Comparison of ENCODE assay signal across 31 cellular contexts in the genomic region with DNA sequence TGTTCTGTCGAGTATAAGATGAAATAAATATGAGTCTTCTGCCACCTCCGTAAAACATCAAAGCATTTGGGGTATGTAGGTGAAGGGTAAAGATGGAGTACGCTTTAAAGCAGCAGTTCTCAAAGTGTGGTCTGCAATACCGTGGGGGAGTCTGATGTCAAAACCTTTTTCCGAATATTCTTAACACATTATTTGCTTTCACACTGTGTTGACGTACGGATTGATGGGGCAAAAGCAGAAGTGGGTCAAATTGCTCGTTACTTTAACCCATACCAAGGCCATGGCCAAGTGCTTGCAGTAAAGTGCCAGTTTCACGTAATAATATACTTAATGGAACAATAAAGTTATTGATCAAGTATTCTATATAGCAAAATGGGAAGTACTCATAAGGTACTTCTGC. TPM values are rescaled to one million over a fixed set of nuclear protein-coding genes. Genes with fewer than 3 reads are reported as not detected.
A peak's percentile ranks its signal among the peaks of the same experiment; 100 is the strongest.
DNase-seq lines count a peak whose midpoint lies in the region; ATAC-seq, FAIRE-seq and TF ChIP-seq lines count a peak whose summit lies in the region.
"Had no signal": no experiment of that assay in that cellular context is flagged by ENCODE, and none has a peak within 500 bp of the region (broad histone marks: within the 10 kb centered on the region; RNA-seq: fewer than 3 reads in every experiment).

No MANE protein-coding gene starts in this region.

- no peak for DNase-seq in T-helper 2 cell treated with Interferon-gamma antibody and Interleukin-4, amounts not matched to agents 5 μg/mL and 100 μg/mL, for 36 hours (ENCODE audit: low spot score)
- DNase-seq in T-helper 2 cell (no peak), NOMO-1 (lab: John Stamatoyannopoulos, UW; ENCODE audit: unreplicated experiment in 2 of 2) (peak; percentile 80 to 94), K562 (ENCODE audit: extremely low read depth in 1 of 4, low spot score in 3 of 4) (no peak), substantia nigra (lab: John Stamatoyannopoulos, UW) (no peak), NCI-H82 treated with DMSO at 0.1 percent for 48 hours (lab: John Stamatoyannopoulos, UW; ENCODE audit: unreplicated experiment) (no peak), NCI-H748 treated with DMSO at 0.1 percent for 48 hours (lab: John Stamatoyannopoulos, UW) (no peak)
- DNase-seq in effector CD8-positive, alpha-beta T cell (lab: John Stamatoyannopoulos, UW), result no peak
- DNase-seq: activated CD4-positive, alpha-beta T cell treated with anti-CD3 and anti-CD28 coated beads for 48 hours; activated CD8-positive, alpha-beta memory T cell treated with anti-CD3 and anti-CD28 coated beads for 24 hours; activated T-cell treated with anti-CD3 and anti-CD28 coated beads for 4 hours; anterior cingulate cortex; KG1; mesenchymal stem cell; MG63; NCI-H1436; NCI-H2081 treated with DMSO at 0.1 percent for 48 hours; NCI-H345; pancreas; small intestine; stimulated activated naive CD8-positive, alpha-beta T cell treated with anti-CD3 and anti-CD28 coated beads, Interleukin-15, amount 100 ng/mL, for 72 hours; thyroid gland had no signal

- no peak for TF ChIP-seq RAD21 in K562 (CRISPR knock-in tag; conservative IDR thresholded peaks at IDR 0.05 in 1 of 2, IDR thresholded peaks at IDR 0.05 in 1 of 2)

- no TSS peak for BruUV-seq in K562 (replicated peaks; lab: Mats Ljungman, UMichigan)

- H3K79me2 ChIP-seq in K562 (ENCODE audit: control insufficient read depth, insufficient read depth, low read length), result peaks cover 93% of the 10 kb centered on the region

- in situ Hi-C loops in K562 (cut with MboI), result no loop called here

- POLR2A ChIA-PET in K562 (lab: Yijun Ruan, JAX), result no interaction called here

- TF ChIP-seq POLR2A in K562 (conservative IDR thresholded peaks at IDR 0.05), result no peak

- H3K27ac ChIP-seq in K562 (ENCODE audit: extremely low read depth, low read depth, low read length) (no peak overlapping the region), substantia nigra (ENCODE audit: low read depth, low read length, poor library complexity, severe bottlenecking) (peak overlapping the region; percentile 1)
- H3K27ac ChIP-seq: pancreas, right atrium auricular region, thyroid gland had no signal

- peaks cover 25% of the 10 kb centered on the region; the same call in 2 of the 3 replicates for H3K36me3 ChIP-seq in K562 (ENCODE audit: control insufficient read depth, insufficient read depth, low read length)
- H3K36me3 ChIP-seq: pancreas, thyroid gland had no signal

- ATAC-seq in K562, result no peak
- ATAC-seq: activated naive CD4-positive, alpha-beta T cell treated with anti-CD3 and anti-CD28 coated beads, Interleukin-2, amount 50 U/mL, for 72 hours; left lobe of liver; pancreas; Right ventricle myocardium inferior; stimulated activated naive CD8-positive, alpha-beta T cell treated with anti-CD3 and anti-CD28 coated beads, Interleukin-15, amount 100 ng/mL, for 72 hours had no signal

- peaks cover 51% of the 10 kb centered on the region for H3K36me3 Mint-ChIP-seq in T-helper 2 cell treated with Interferon-gamma antibody and Interleukin-4, amounts not matched to agents 5 μg/mL and 100 μg/mL, for 36 hours (ENCODE audit: low read depth)

- no peaks in the 10 kb centered on the region for H3K27me3 Mint-ChIP-seq in T-helper 2 cell treated with Interferon-gamma antibody and Interleukin-4, amounts not matched to agents 5 μg/mL and 100 μg/mL, for 36 hours (ENCODE audit: low read depth)
- H3K27me3 Mint-ChIP-seq: stimulated activated naive CD8-positive, alpha-beta T cell treated with anti-CD3 and anti-CD28 coated beads, Interleukin-15, amount 100 ng/mL, for 72 hours had no signal

- H3K27me3 ChIP-seq in K562 (ENCODE audit: control insufficient read depth in 2 of 2, insufficient read depth in 2 of 2, low read length in 2 of 2), result no peaks in the 10 kb centered on the region
- H3K27me3 ChIP-seq: MG63, pancreas, right atrium auricular region, thyroid gland had no signal

- peaks cover 27% of the 10 kb centered on the region for H3K4me1 Mint-ChIP-seq in T-helper 2 cell treated with Interferon-gamma antibody and Interleukin-4, amounts not matched to agents 5 μg/mL and 100 μg/mL, for 36 hours (ENCODE audit: low read depth)

- H3K9me3 ChIP-seq in K562 (replicated peaks; ENCODE audit: control insufficient read depth, insufficient read depth, low read depth, low read length), result peaks cover 12% of the 10 kb centered on the region
- H3K9me3 ChIP-seq: pancreas, thyroid gland had no signal

- no peaks in the 10 kb centered on the region for H3K9me1 ChIP-seq in K562 (ENCODE audit: control insufficient read depth, insufficient read depth, low read length)

- no peak overlapping the region for H3K9ac ChIP-seq in K562 (ENCODE audit: insufficient read depth in 1 of 2, low read depth in 2 of 2, low read length in 2 of 2)

- WGBS in K562 (ENCODE audit: insufficient coverage, low coverage, missing lambda C conversion rate), result 83% methylated on average over 9 of the region's 9 CpGs

- FAIRE-seq in K562 (lab: Jason Lieb, UNC), result no peak
- FAIRE-seq: A204.1, bronchial epithelial cell, GM12892, HTR-8/SVneo, islet of Langerhans, pancreas, small intestine had no signal

- intact Hi-C loops in K562 (cut with micrococcal nuclease), result no loop called here

- TF ChIP-seq EP300 in K562 (IDR thresholded peaks at IDR 0.05; ENCODE audit: low read length), result no peak

- no peaks in the 10 kb centered on the region for H3K4me1 ChIP-seq in K562 (replicated peaks in 1 of 2; ENCODE audit: control insufficient read depth in 2 of 2, insufficient read depth in 2 of 2, low read length in 2 of 2)

- no peak overlapping the region for H2AFZ ChIP-seq in K562 (ENCODE audit: low read depth, low read length)

- CTCF ChIA-PET in K562 (lab: Yijun Ruan, JAX; ENCODE audit: low intra/inter-chr PET ratio), result no interaction called here

- H3K9me3 Mint-ChIP-seq in T-helper 2 cell treated with Interferon-gamma antibody and Interleukin-4, amounts not matched to agents 5 μg/mL and 100 μg/mL, for 36 hours, result peaks cover 8% of the 10 kb centered on the region

- peak overlapping the region; percentile 4 for H3K27ac Mint-ChIP-seq in T-helper 2 cell treated with Interferon-gamma antibody and Interleukin-4, amounts not matched to agents 5 μg/mL and 100 μg/mL, for 36 hours
- H3K27ac Mint-ChIP-seq: activated naive CD4-positive, alpha-beta T cell treated with anti-CD3 and anti-CD28 coated beads, Interleukin-2, amount 50 U/mL, for 72 hours; stimulated activated naive CD8-positive, alpha-beta T cell treated with anti-CD3 and anti-CD28 coated beads, Interleukin-15, amount 100 ng/mL, for 72 hours had no signal

- H3K4me2 ChIP-seq in K562 (ENCODE audit: insufficient read depth, low read length), result no peak overlapping the region

- TF ChIP-seq CTCF in K562 (IDR thresholded peaks at IDR 0.05 in 2 of 3, conservative IDR thresholded peaks at IDR 0.05 in 1 of 3; ENCODE audit: insufficient read depth in 2 of 3, low read depth in 1 of 3, low read length in 3 of 3), result no peak

- H3K4me3 Mint-ChIP-seq in T-helper 2 cell treated with Interferon-gamma antibody and Interleukin-4, amounts not matched to agents 5 μg/mL and 100 μg/mL, for 36 hours, result no peak overlapping the region
- H3K4me3 Mint-ChIP-seq: stimulated activated naive CD8-positive, alpha-beta T cell treated with anti-CD3 and anti-CD28 coated beads, Interleukin-15, amount 100 ng/mL, for 72 hours had no signal

- H3K4me3 ChIP-seq in K562, result no peak overlapping the region
- H3K4me3 ChIP-seq: MG63, pancreas, right atrium auricular region, thyroid gland had no signal

- H4K20me1 ChIP-seq in K562 (replicated peaks; ENCODE audit: control insufficient read depth, insufficient read depth, low read length), result no peaks in the 10 kb centered on the region

TF ChIP-seq in K562, 482 proteins besides CTCF, POLR2A, EP300 and RAD21 (continues in another document):
- no peak for TF ChIP-seq IRF2 (CRISPR knock-in tag; IDR thresholded peaks at IDR 0.05)

RNA-seq across cellular contexts. Expression of a gene that starts 36.3 kb away (rescaled TPM):
- total RNA-seq in K562 (2011; cell fraction: chromatin; rRNA removed; ENCODE audit: low replicate concordance), result 19.6 and 55.8 TPM in 2 replicates
- total RNA-seq in K562 (2011; cell fraction: nucleolus; rRNA removed), result 12.2 and 16.4 TPM in 2 replicates
- 19.9 and 25.7 TPM in 2 replicates for total RNA-seq in K562 (2011; cell fraction: nucleoplasm; rRNA removed)
- 19.8 and 24.6 TPM in 2 replicates for total RNA-seq in K562 (2014; rRNA removed)
- total RNA-seq in K562 (2014; rRNA removed; fragmentation: Illumina TruSeq; extraction: Trizol), result 35.9 and 39.9 TPM in 2 replicates
- total RNA-seq in K562 (2015; rRNA removed; fragmentation: Illumina TruSeq; extraction: Trizol), result 35.7 and 35.8 TPM in 2 replicates
- total RNA-seq in K562 (2021), result 72.4 and 72.7 TPM in 2 replicates
- polyA plus RNA-seq in K562 (2011; rRNA removed), result 56.4 and 61.8 TPM in 2 replicates
- polyA plus RNA-seq in K562 (2011; cell fraction: cytosol; rRNA removed), result 23.9 and 40.1 TPM in 2 replicates
- 11.1 and 11.9 TPM in 2 replicates for polyA plus RNA-seq in K562 (2011; cell fraction: nucleus; rRNA removed)
- 35.3 and 75.5 TPM in 2 replicates for polyA plus RNA-seq in K562 (2012)
- 58.7 and 68.4 TPM in 2 replicates for polyA plus RNA-seq in K562 (2014; fragmentation: Illumina TruSeq; extraction: Trizol)
- 10 to 100 TPM; 13.2 to 18.6 TPM for polyA plus RNA-seq in K562 (2014; fragmentation: Nextera tagmentation; extraction: Ambion mirVana)
- 26.6 and 26.7 TPM in 2 replicates for polyA plus RNA-seq in K562 (2014; rRNA removed)
- 183 and 200 TPM in 2 replicates for polyA minus RNA-seq in K562 (2011; rRNA and poly(A)+ RNA removed)
- polyA minus RNA-seq in K562 (2011; cell fraction: cytosol; rRNA and poly(A)+ RNA removed), result 88.9 and 95.5 TPM in 2 replicates
- polyA minus RNA-seq in K562 (2011; cell fraction: nucleus; rRNA and poly(A)+ RNA removed), result 3.8 and 14.6 TPM in 2 replicates

Comparison
In these comparisons a context has a peak if more than half of its experiments do, and no peak if none do; other contexts are left out.
1. DNase-seq: peak in NOMO-1 (2 of 2); none in T-helper 2 cell treated with Interferon-gamma antibody and Interleukin-4, amounts not matched to agents 5 μg/mL and 100 μg/mL, for 36 hours (single experiment), T-helper 2 cell (0 of 5), K562 (0 of 4), substantia nigra (0 of 49), NCI-H82 treated with DMSO at 0.1 percent for 48 hours (single experiment), NCI-H748 treated with DMSO at 0.1 percent for 48 hours (single experiment) and effector CD8-positive, alpha-beta T cell (single experiment).